Comparison of ENCODE assay signal across 1 cellular context in genomic region chr3:125001557-125002413, GRCh38.
TF ChIP-seq lines count a peak whose summit lies in the region.

No MANE protein-coding gene starts in this region.

TF ChIP-seq in HepG2, 621 proteins besides CTCF, POLR2A, EP300 and RAD21 (continued from another document and continues in another):
- TF ChIP-seq ZBTB10 (CRISPR knock-in tag; IDR thresholded peaks at IDR 0.05; ENCODE audit: borderline replicate concordance) = peak; percentile 52; the same call in 1 of the 2 replicates
- TF ChIP-seq CSRNP2 (CRISPR knock-in tag; conservative IDR thresholded peaks at IDR 0.05; ENCODE audit: low read depth) = no peak
- TF ChIP-seq ZNF530 (CRISPR knock-in tag; IDR thresholded peaks at IDR 0.05; ENCODE audit: low read depth) = no peak
- peak; percentile 53 for TF ChIP-seq XRCC5 (optimal IDR thresholded peaks at IDR 0.05; ENCODE audit: low read length)
- peak; percentile 50; the same call in 1 of the 2 replicates for TF ChIP-seq TFAP4 (IDR thresholded peaks at IDR 0.05; ENCODE audit: borderline replicate concordance, low read depth)
- TF ChIP-seq HNF4G (IDR thresholded peaks at IDR 0.05; ENCODE audit: borderline replicate concordance, low read depth, low read length) = peak; percentile 73; the same call in 1 of the 2 replicates
- TF ChIP-seq HNF4G (CRISPR knock-in tag; IDR thresholded peaks at IDR 0.05; ENCODE audit: borderline replicate concordance, low read depth) = peak; percentile 79; the same call in 1 of the 2 replicates
- 0 out of 2 replicates have a peak, but pooled peaks have one; percentile 70 for TF ChIP-seq ZBTB20 (CRISPR knock-in tag; IDR thresholded peaks at IDR 0.05; ENCODE audit: borderline replicate concordance, low read depth)
- TF ChIP-seq TP53 (CRISPR knock-in tag; conservative IDR thresholded peaks at IDR 0.05) = 0 out of 2 replicates have a peak, but pooled peaks have one; percentile 65
- TF ChIP-seq ZNF782 (CRISPR knock-in tag; IDR thresholded peaks at IDR 0.05; ENCODE audit: borderline replicate concordance) = no peak
- TF ChIP-seq ZNF713 (CRISPR knock-in tag; IDR thresholded peaks at IDR 0.05) = no peak
- no peak for TF ChIP-seq TAF1 (CRISPR knock-in tag; IDR thresholded peaks at IDR 0.05)
- TF ChIP-seq GATA4 (IDR thresholded peaks at IDR 0.05; ENCODE audit: borderline replicate concordance, low read depth) = peak; percentile 39; the same call in 1 of the 2 replicates
- TF ChIP-seq ESRRA (CRISPR knock-in tag; IDR thresholded peaks at IDR 0.05; ENCODE audit: low read depth) = peak; percentile 88
- TF ChIP-seq ZNF367 (CRISPR knock-in tag; IDR thresholded peaks at IDR 0.05; ENCODE audit: borderline replicate concordance) = 0 out of 2 replicates have a peak, but pooled peaks have one; percentile 42
- no peak for TF ChIP-seq BORCS8-MEF2B (CRISPR knock-in tag; IDR thresholded peaks at IDR 0.05)
- no peak for TF ChIP-seq ZNF879 (CRISPR knock-in tag; IDR thresholded peaks at IDR 0.05)
- no peak for TF ChIP-seq ZNF484 (CRISPR knock-in tag; IDR thresholded peaks at IDR 0.05; ENCODE audit: borderline replicate concordance, low read depth)
- TF ChIP-seq SETDB1 (CRISPR knock-in tag; IDR thresholded peaks at IDR 0.05; ENCODE audit: borderline replicate concordance) = no peak
- TF ChIP-seq POLR2AphosphoS5 (IDR thresholded peaks at IDR 0.05; ENCODE audit: low read depth, low read length) = no peak
- peak; percentile 75; the same call in 1 of the 2 replicates for TF ChIP-seq JUND (CRISPR knock-in tag; IDR thresholded peaks at IDR 0.05)
- TF ChIP-seq MIER3 (CRISPR knock-in tag; IDR thresholded peaks at IDR 0.05; ENCODE audit: borderline replicate concordance) = peak; percentile 23; the same call in 1 of the 2 replicates
- no peak for TF ChIP-seq TAF15 (IDR thresholded peaks at IDR 0.05; ENCODE audit: low read depth, low read length, poor library complexity, severe bottlenecking)
- no peak for TF ChIP-seq HMGXB3 (CRISPR knock-in tag; IDR thresholded peaks at IDR 0.05; ENCODE audit: borderline replicate concordance)
- TF ChIP-seq ISL2 (CRISPR knock-in tag; IDR thresholded peaks at IDR 0.05) = peak; percentile 90
- TF ChIP-seq ZNF646 (CRISPR knock-in tag; IDR thresholded peaks at IDR 0.05) = no peak
- TF ChIP-seq REST (IDR thresholded peaks at IDR 0.05; ENCODE audit: borderline replicate concordance in 1 of 2, low read depth in 1 of 2, low read length in 2 of 2) = peak in 1 of 2 experiments; percentile 9; a peak in 1 of 4 replicates
- peak; percentile 43; the same call in 1 of the 2 replicates for TF ChIP-seq RBFOX2 (IDR thresholded peaks at IDR 0.05; ENCODE audit: low read depth, low read length)
- no peak; the same call in 1 of the 2 replicates for TF ChIP-seq ZBTB39 (CRISPR knock-in tag; IDR thresholded peaks at IDR 0.05)
- TF ChIP-seq TRIM24 (CRISPR knock-in tag; IDR thresholded peaks at IDR 0.05) = no peak
- TF ChIP-seq TBP (CRISPR knock-in tag; IDR thresholded peaks at IDR 0.05) = no peak
- no peak for TF ChIP-seq ZNF12 (CRISPR knock-in tag; IDR thresholded peaks at IDR 0.05)
